In genomic region chr18:21612125-21613100, GRCh38 we compare ENCODE assay signal across 8 cellular contexts. TPM values are rescaled to one million over a fixed set of nuclear protein-coding genes. Genes with fewer than 3 reads are reported as not detected.
DNase-seq lines count a peak whose midpoint lies in the region; ATAC-seq and TF ChIP-seq lines count a peak whose summit lies in the region.

Gene SNRPD1 (plus strand): TSS chr18:21612314. CDS start chr18:21612430, 116 bp downstream.

- H3K4me2 ChIP-seq in osteoblast (ENCODE audit: insufficient read depth, low read length), result peak within 1 kb of the TSS; percentile 85

- H3K27ac Mint-ChIP-seq in activated naive CD4-positive, alpha-beta T cell treated with anti-CD3 and anti-CD28 coated beads, Interleukin-2, amount 50 U/mL, for 72 hours, result peak within 1 kb of the TSS; percentile 97 to 99

- WGBS in thymus, result under 1% methylated on average over 59 of the region's 59 CpGs

- H3K36me3 Mint-ChIP-seq in activated naive CD4-positive, alpha-beta T cell treated with anti-CD3 and anti-CD28 coated beads, Interleukin-2, amount 50 U/mL, for 72 hours, result peaks cover 19 to 49% of the 10 kb centered on the region in 2 donors

- peak within 1 kb of the TSS; percentile 98 for H2AFZ ChIP-seq in osteoblast (ENCODE audit: low read length)

- ATAC-seq in HG02610 (IDR thresholded peaks at IDR 0.05; ENCODE audit: unreplicated experiment) (peak; percentile 99), SK-N-SH treated with all-trans-retinoic acid at 6 μM for 48 hours (peak; percentile 99)
- ATAC-seq in activated naive CD4-positive, alpha-beta T cell treated with anti-CD3 and anti-CD28 coated beads, Interleukin-2, amount 50 U/mL, for 72 hours, result peak; percentile 98 to 99

- H3K79me2 ChIP-seq in osteoblast (ENCODE audit: insufficient read depth, low read length), result peaks cover 52% of the 10 kb centered on the region

- H3K36me3 ChIP-seq in osteoblast (ENCODE audit: insufficient read depth, low read length) (peaks cover 10% of the 10 kb centered on the region), thymus (ENCODE audit: control insufficient read depth, insufficient read depth) (peaks cover 7% of the 10 kb centered on the region)

- H3K4me3 ChIP-seq in osteoblast (ENCODE audit: insufficient read depth, low read length) (peak within 1 kb of the TSS; percentile 93), thymus (ENCODE audit: low read length) (peak within 1 kb of the TSS; percentile 92)

- H3K9me3 ChIP-seq in osteoblast (ENCODE audit: low read depth, low read length), result no peaks in the 10 kb centered on the region
- no peaks in the 10 kb centered on the region for H3K9me3 ChIP-seq in thymus (ENCODE audit: control insufficient read depth)

- no peaks in the 10 kb centered on the region for H3K9me3 Mint-ChIP-seq in activated naive CD4-positive, alpha-beta T cell treated with anti-CD3 and anti-CD28 coated beads, Interleukin-2, amount 50 U/mL, for 72 hours

- H4K20me1 ChIP-seq in osteoblast (ENCODE audit: insufficient read depth, low read length), result peaks cover 3% of the 10 kb centered on the region

- peak; percentile 83 for TF ChIP-seq CTCF in GM12801 (IDR thresholded peaks at IDR 0.05; ENCODE audit: extremely low read depth, insufficient read length)
- TF ChIP-seq CTCF in osteoblast (IDR thresholded peaks at IDR 0.05; ENCODE audit: extremely low read depth, low read depth, low read length), result peak; percentile 85

- peaks cover 11% of the 10 kb centered on the region for H3K4me1 ChIP-seq in osteoblast (ENCODE audit: insufficient read depth, low read length)
- peaks cover 8% of the 10 kb centered on the region for H3K4me1 ChIP-seq in thymus (ENCODE audit: control insufficient read depth, insufficient read depth, low read length)

- H3K27ac ChIP-seq in osteoblast (ENCODE audit: low read depth, low read length), result peak within 1 kb of the TSS; percentile 87
- H3K27ac ChIP-seq in thymus (ENCODE audit: low read depth), result peak within 1 kb of the TSS; percentile 82

- DNase-seq in NCI-H1092 (lab: John Stamatoyannopoulos, UW) (peak; percentile 94), glomerular visceral epithelial cell (ENCODE audit: extremely low spot score) (peak; percentile 93), osteoblast (ENCODE audit: insufficient read length, low spot score, missing footprints) (peak; percentile 98)
- DNase-seq in activated naive CD4-positive, alpha-beta T cell treated with anti-CD3 and anti-CD28 coated beads, Interleukin-2, amount 50 U/mL, for 72 hours (ENCODE audit: low spot score in 2 of 2), result peak; percentile 95

- no peaks in the 10 kb centered on the region for H3K27me3 ChIP-seq in osteoblast (ENCODE audit: insufficient read depth, low read length)
- H3K27me3 ChIP-seq in thymus (ENCODE audit: control insufficient read depth, insufficient read depth), result no peaks in the 10 kb centered on the region

TF ChIP-seq in SK-N-SH treated with all-trans-retinoic acid at 6 μM for 48 hours, 23 proteins besides CTCF, POLR2A, EP300 and RAD21:
- TF ChIP-seq TSHZ2 (CRISPR knock-in tag; IDR thresholded peaks at IDR 0.05), result no peak
- no peak for TF ChIP-seq ZC3H10 (CRISPR knock-in tag; IDR thresholded peaks at IDR 0.05)
- TF ChIP-seq ZFP30 (CRISPR knock-in tag; IDR thresholded peaks at IDR 0.05), result no peak
- no peak for TF ChIP-seq OSR1 (CRISPR knock-in tag; IDR thresholded peaks at IDR 0.05)
- TF ChIP-seq ARNTL (CRISPR knock-in tag; IDR thresholded peaks at IDR 0.05; ENCODE audit: borderline replicate concordance, low read depth), result no peak
- TF ChIP-seq ZNF8 (CRISPR knock-in tag; IDR thresholded peaks at IDR 0.05), result no peak
- no peak for TF ChIP-seq GLIS3 (CRISPR knock-in tag; IDR thresholded peaks at IDR 0.05)
- TF ChIP-seq SNAI2 (CRISPR knock-in tag; IDR thresholded peaks at IDR 0.05), result no peak
- 0 out of 2 replicates have a peak, but pooled peaks have one; percentile 30 for TF ChIP-seq ZFP3 (CRISPR knock-in tag; IDR thresholded peaks at IDR 0.05)
- TF ChIP-seq PATZ1 (CRISPR knock-in tag; IDR thresholded peaks at IDR 0.05; ENCODE audit: borderline replicate concordance), result peak; percentile 27; the same call in 1 of the 2 replicates

RNA-seq across cellular contexts. Expression of gene SNRPD1, which starts in this region (rescaled TPM):
- 100 to 1,000 TPM in 1 of 2 donors, 10 to 100 TPM in 1; 88.2 to 135 TPM for total RNA-seq in activated naive CD4-positive, alpha-beta T cell treated with anti-CD3 and anti-CD28 coated beads, Interleukin-2, amount 50 U/mL, for 72 hours
- total RNA-seq in osteoblast, result 6.2 and 6.5 TPM in 2 replicates
- 27.7 TPM for polyA plus RNA-seq in thymus

Comparison
In these comparisons a context has a peak if more than half of its experiments do, and no peak if none do; other contexts are left out.
1. Peak in every context shown above with its lines: DNase-seq, ATAC-seq, H3K4me3 ChIP-seq and H3K27ac ChIP-seq.
2. RNA of gene SNRPD1 (total RNA-seq): 88.2 to 135 TPM in activated naive CD4-positive, alpha-beta T cell treated with anti-CD3 and anti-CD28 coated beads, Interleukin-2, amount 50 U/mL, for 72 hours; 6.2 to 6.5 TPM in osteoblast; every median in the first group is over 10 times any median in the second.